8 cellular contexts compared by ENCODE assay signal in the genomic region with DNA sequence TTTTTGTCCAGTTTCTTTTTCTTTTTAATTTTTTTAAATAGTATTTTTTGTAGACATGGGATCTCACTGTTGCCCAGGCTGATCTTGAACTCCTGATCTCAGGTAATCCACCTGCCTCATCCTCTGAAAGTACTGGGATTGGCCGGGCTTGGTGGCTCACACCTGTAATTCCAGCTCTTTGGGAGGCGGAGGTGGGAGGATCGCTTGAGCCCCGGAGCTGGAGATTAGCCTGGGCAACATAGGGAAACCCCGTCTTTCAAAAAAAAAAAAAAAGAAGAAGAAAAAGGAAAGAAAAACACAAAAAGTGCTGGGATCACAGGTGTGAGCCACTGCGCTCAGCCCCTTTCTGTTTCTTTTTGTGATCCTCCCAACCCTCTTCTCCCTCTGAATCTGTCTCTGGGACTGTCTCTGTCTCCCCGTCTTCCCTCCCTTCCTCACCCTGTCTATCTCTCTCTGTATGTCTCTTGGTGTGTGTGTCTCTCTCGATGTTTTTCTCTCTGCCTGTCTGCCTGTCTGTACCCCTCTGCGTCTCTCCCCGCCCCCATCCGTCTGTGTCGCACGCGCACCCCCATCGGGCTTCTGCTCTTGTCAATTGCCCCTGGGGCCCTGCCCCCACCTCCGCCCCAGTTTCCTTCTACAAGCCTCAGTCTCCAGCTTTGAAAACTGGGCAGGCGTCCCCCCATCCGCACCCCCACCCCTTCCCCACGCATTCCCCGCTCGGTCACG. TPM values are rescaled to one million over a fixed set of nuclear protein-coding genes. Genes with fewer than 3 reads are reported as not detected.
DNase-seq lines count a peak whose midpoint lies in the region; ATAC-seq and TF ChIP-seq lines count a peak whose summit lies in the region.

No MANE protein-coding gene starts in this region.

- no peak for TF ChIP-seq CTCF in WI38 (IDR thresholded peaks at IDR 0.05; ENCODE audit: low read depth, low read length)
- no peak for TF ChIP-seq CTCF in mucosa of descending colon (IDR thresholded peaks at IDR 0.05)

- peak; percentile 59 for DNase-seq in DMS53 (lab: John Stamatoyannopoulos, UW)
- DNase-seq in DMS53 treated with DMSO at 0.1 percent for 48 hours (lab: John Stamatoyannopoulos, UW; ENCODE audit: unreplicated experiment): no peak
- DNase-seq in central memory CD4-positive, alpha-beta T cell: peak; percentile 88
- DNase-seq in mucosa of descending colon: peak in 2 of 3 donors; percentile 55 to 87
- DNase-seq in stimulated activated CD8-positive, alpha-beta memory T cell treated with anti-CD3 and anti-CD28 coated beads, Interleukin-7, amount 100 ng/mL, for 4 hours (ENCODE audit: low read depth in 2 of 2): peak; percentile 84 to 87
- no peak for DNase-seq in sciatic nerve (ENCODE audit: low spot score)
- no peak for DNase-seq in DMS153 (lab: John Stamatoyannopoulos, UW)

- H3K9me3 ChIP-seq in mucosa of descending colon: no peaks in the 10 kb centered on the region

- peak overlapping the region; percentile 51 for H3K4me3 ChIP-seq in WI38 (ENCODE audit: low read depth, low read length)
- H3K4me3 ChIP-seq in mucosa of descending colon: peak overlapping the region; percentile 92

- ATAC-seq in mucosa of descending colon (peak; percentile 0), sciatic nerve (no peak)

- H3K36me3 ChIP-seq in mucosa of descending colon (ENCODE audit: low read depth): no peaks in the 10 kb centered on the region

- peaks cover 41% of the 10 kb centered on the region for H3K4me1 ChIP-seq in mucosa of descending colon (ENCODE audit: low read depth)

- intact Hi-C loops in mucosa of descending colon (cut with DNase I, micrococcal nuclease): no loop called here
- intact Hi-C loops in sciatic nerve (cut with DNase I): no loop called here

RNA-seq across cellular contexts. Expression of a gene that starts 0.6 kb away (rescaled TPM):
- total RNA-seq in mucosa of descending colon (100 to 1,000 TPM; 200 to 236 (median 235) TPM), sciatic nerve (342 TPM)

RNA-seq across cellular contexts. Expression of a gene that starts 6.4 kb away (rescaled TPM):
- total RNA-seq in mucosa of descending colon (10 to 100 TPM in 2 of 3 donors, 1 to 10 TPM in 1; 6.5 to 26.7 (median 17.9) TPM), sciatic nerve (89.2 TPM)

RNA-seq across cellular contexts. Expression of a gene that starts 14.9 kb away (rescaled TPM):
- total RNA-seq in mucosa of descending colon: 10 to 100 TPM; 28.4 to 31.2 (median 28.8) TPM
- total RNA-seq in sciatic nerve: 37.2 TPM

RNA-seq across cellular contexts. Expression of a gene that starts 15.2 kb away (rescaled TPM):
- total RNA-seq in mucosa of descending colon: 10 to 100 TPM; 28.1 to 44.8 (median 32.3) TPM
- 38.7 TPM for total RNA-seq in sciatic nerve

RNA-seq across cellular contexts. Expression of a gene that starts 29.7 kb away (rescaled TPM):
- 1,000 to 10,000 TPM; 1,270 to 1,804 (median 1,507) TPM for total RNA-seq in mucosa of descending colon
- total RNA-seq in sciatic nerve: 1,367 TPM

Comparison
In these comparisons a context has a peak if more than half of its experiments do, and no peak if none do; other contexts are left out.
1. DNase-seq: peak in DMS53 (single experiment), central memory CD4-positive, alpha-beta T cell (single experiment), mucosa of descending colon (2 of 3) and stimulated activated CD8-positive, alpha-beta memory T cell treated with anti-CD3 and anti-CD28 coated beads, Interleukin-7, amount 100 ng/mL, for 4 hours (2 of 2); none in DMS53 treated with DMSO at 0.1 percent for 48 hours (single experiment), sciatic nerve (single experiment) and DMS153 (single experiment).